In the genomic region with DNA sequence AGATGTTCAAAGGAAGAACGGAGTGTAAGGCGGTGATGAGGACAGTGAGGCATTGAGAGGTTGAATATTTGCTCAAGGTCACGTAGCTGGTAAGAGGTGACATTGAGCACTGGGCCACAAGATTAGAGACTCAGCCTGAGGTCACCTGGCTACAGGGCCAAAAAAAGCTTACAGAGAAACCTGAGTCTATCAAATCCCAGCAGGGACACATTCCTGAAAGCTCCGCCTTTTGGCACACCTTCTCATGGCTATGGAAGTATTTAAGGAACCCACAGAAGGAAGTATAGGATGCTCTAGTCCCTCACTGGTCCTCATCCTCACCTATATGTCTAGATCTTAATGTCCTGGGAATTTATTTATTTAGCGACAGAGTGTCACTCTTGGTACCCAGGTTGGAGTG, we compare ENCODE assay signal across 13 cellular contexts. TPM values are rescaled to one million over a fixed set of nuclear protein-coding genes. Genes with fewer than 3 reads are reported as not detected.
DNase-seq lines count a peak whose midpoint lies in the region; ATAC-seq and TF ChIP-seq lines count a peak whose summit lies in the region.
"Had no signal": no experiment of that assay in that cellular context is flagged by ENCODE, and none has a peak within 500 bp of the region (broad histone marks: within the 10 kb centered on the region; RNA-seq: fewer than 3 reads in every experiment).

No MANE protein-coding gene starts in this region.

- H3K79me2 ChIP-seq in mesendoderm (ENCODE audit: control insufficient read depth, insufficient read depth, low read length), result no peaks in the 10 kb centered on the region

- no peaks in the 10 kb centered on the region for H3K27me3 Mint-ChIP-seq in central memory CD8-positive, alpha-beta T cell
- H3K27me3 Mint-ChIP-seq: CD4-positive, CD25-positive, alpha-beta regulatory T cell had no signal

- peaks cover 6% of the 10 kb centered on the region for H3K79me1 ChIP-seq in mesendoderm (ENCODE audit: low read length)

- H2BK120ac ChIP-seq in mesendoderm (ENCODE audit: low read depth, low read length), result no peak overlapping the region

- peaks cover 23% of the 10 kb centered on the region for H3K9me3 Mint-ChIP-seq in central memory CD8-positive, alpha-beta T cell

- no peak overlapping the region for H4K5ac ChIP-seq in mesendoderm (ENCODE audit: low read length)

- H4K8ac ChIP-seq in mesendoderm (ENCODE audit: low read depth, low read length), result no peak overlapping the region

- no peak overlapping the region for H2BK15ac ChIP-seq in mesendoderm (replicated peaks; ENCODE audit: low read depth)

- H2AK5ac ChIP-seq in mesendoderm (ENCODE audit: low read length), result no peak overlapping the region

- H3K4me1 ChIP-seq in left ventricle myocardium inferior, result peaks cover 24% of the 10 kb centered on the region
- H3K4me1 ChIP-seq in mesendoderm (ENCODE audit: control insufficient read depth, low read depth, low read length), result no peaks in the 10 kb centered on the region
- H3K4me1 ChIP-seq: BLaER1 treated with 17β-estradiol and CSF1 and Interleukin-3, amounts not matched to agents 10 nM and 100 nM had no signal

- peak overlapping the region; percentile 51 for H3K27ac Mint-ChIP-seq in central memory CD8-positive, alpha-beta T cell (ENCODE audit: low read depth)
- H3K27ac Mint-ChIP-seq: CD4-positive, CD25-positive, alpha-beta regulatory T cell had no signal

- H3K4me1 Mint-ChIP-seq in central memory CD8-positive, alpha-beta T cell, result peaks cover 17% of the 10 kb centered on the region

- H3K4me3 ChIP-seq in left ventricle myocardium inferior, result no peak overlapping the region
- no peak overlapping the region for H3K4me3 ChIP-seq in H7 (ENCODE audit: insufficient read depth, low read depth, low read length)
- no peak overlapping the region for H3K4me3 ChIP-seq in mesendoderm (ENCODE audit: low read length)
- H3K4me3 ChIP-seq: BLaER1 treated with 17β-estradiol and CSF1 and Interleukin-3, amounts not matched to agents 10 nM and 100 nM had no signal

- DNase-seq in left ventricle myocardium inferior, result no peak
- DNase-seq in Right ventricle myocardium inferior (ENCODE audit: missing footprints), result no peak
- DNase-seq in H7, result peak; percentile 44
- no peak for DNase-seq in central memory CD8-positive, alpha-beta T cell (ENCODE audit: low spot score in 2 of 2)
- DNase-seq in mesendoderm, result peak; percentile 65
- DNase-seq in HuH-7 (ENCODE audit: low spot score), result no peak
- DNase-seq: ACHN; CD4-positive, CD25-positive, alpha-beta regulatory T cell; DMS53 had no signal

- H3K23ac ChIP-seq in mesendoderm (ENCODE audit: low read length), result no peak overlapping the region

- H3K27ac ChIP-seq in left ventricle myocardium inferior (replicated peaks) (peak overlapping the region; percentile 13), mesendoderm (ENCODE audit: low read depth, low read length) (no peak overlapping the region)
- H3K27ac ChIP-seq: BLaER1 treated with 17β-estradiol and CSF1 and Interleukin-3, amounts not matched to agents 10 nM and 100 nM had no signal

- peaks cover 13% of the 10 kb centered on the region for H3K36me3 Mint-ChIP-seq in central memory CD8-positive, alpha-beta T cell (ENCODE audit: insufficient read depth)

- H3K4me3 Mint-ChIP-seq in central memory CD8-positive, alpha-beta T cell, result no peak overlapping the region
- H3K4me3 Mint-ChIP-seq: CD4-positive, CD25-positive, alpha-beta regulatory T cell had no signal

- no peak overlapping the region for H3K9ac ChIP-seq in mesendoderm (ENCODE audit: low read length)
- H3K9ac ChIP-seq: BLaER1 treated with 17β-estradiol and CSF1 and Interleukin-3, amounts not matched to agents 10 nM and 100 nM had no signal

- no peak overlapping the region for H3K4me2 ChIP-seq in mesendoderm (ENCODE audit: low read length)
- H3K4me2 ChIP-seq: BLaER1 treated with 17β-estradiol and CSF1 and Interleukin-3, amounts not matched to agents 10 nM and 100 nM had no signal

- H3K4ac ChIP-seq in mesendoderm (ENCODE audit: low read depth, low read length), result no peak overlapping the region

- no peak for TF ChIP-seq CTCF in left ventricle myocardium inferior (IDR thresholded peaks at IDR 0.05; ENCODE audit: borderline replicate concordance)

- ATAC-seq in Right ventricle myocardium inferior, result no peak
- no peak for ATAC-seq in central memory CD8-positive, alpha-beta T cell (replicated peaks; ENCODE audit: extremely low read depth, poor library complexity, severe bottlenecking)
- no peak for ATAC-seq in GM21717 (IDR thresholded peaks at IDR 0.05; ENCODE audit: unreplicated experiment)
- ATAC-seq: HepG2 had no signal

- WGBS in mesendoderm (ENCODE audit: extremely low coverage, insufficient coverage, low lambda C conversion rate), result no CpG with 5 or more reads among the region's 5 CpGs

- H3K27me3 ChIP-seq in left ventricle myocardium inferior (ENCODE audit: low read depth) (no peaks in the 10 kb centered on the region), H7 (ENCODE audit: control insufficient read depth, insufficient read depth, low read length) (no peaks in the 10 kb centered on the region), mesendoderm (ENCODE audit: insufficient read depth, low read length, poor library complexity) (no peaks in the 10 kb centered on the region)
- H3K27me3 ChIP-seq: BLaER1 treated with 17β-estradiol and CSF1 and Interleukin-3, amounts not matched to agents 10 nM and 100 nM had no signal

- intact Hi-C loops in left ventricle myocardium inferior (cut with micrococcal nuclease) (no loop called here), Right ventricle myocardium inferior (cut with DNase I) (no loop called here)

- peaks cover 96% of the 10 kb centered on the region for H3K9me3 ChIP-seq in left ventricle myocardium inferior (replicated peaks)

- H3K18ac ChIP-seq in mesendoderm (ENCODE audit: low read length), result no peak overlapping the region

- no peak overlapping the region for H3K56ac ChIP-seq in mesendoderm (ENCODE audit: low read length)

- H2BK5ac ChIP-seq in mesendoderm (ENCODE audit: low read length), result no peak overlapping the region

- H3K36me3 ChIP-seq in left ventricle myocardium inferior (peaks cover 92% of the 10 kb centered on the region), H7 (replicated peaks; ENCODE audit: control insufficient read depth, insufficient read depth, low read length) (peaks cover 2% of the 10 kb centered on the region), mesendoderm (ENCODE audit: control insufficient read depth, insufficient read depth, low read length) (peaks cover 3% of the 10 kb centered on the region)

RNA-seq across cellular contexts. Expression of a gene that starts 17.4 kb away (rescaled TPM):
- total RNA-seq in left ventricle myocardium inferior (12.0 TPM), Right ventricle myocardium inferior (9.7 TPM)
- total RNA-seq in H7 (2014; rRNA removed; shearing (Covaris generic)), result 13.4 and 15.4 TPM in 2 replicates
- polyA plus RNA-seq in mesendoderm (2013, experiment 1 of 2), result 8.3 TPM
- polyA plus RNA-seq in mesendoderm (2013, experiment 2 of 2), result 8.8 TPM

RNA-seq across cellular contexts. Expression of a gene that starts 27.8 kb away (rescaled TPM):
- total RNA-seq in left ventricle myocardium inferior (3.9 TPM), Right ventricle myocardium inferior (4.7 TPM)
- 6.6 and 9.3 TPM in 2 replicates for total RNA-seq in H7 (2014; rRNA removed; shearing (Covaris generic))
- 7.8 TPM for polyA plus RNA-seq in mesendoderm (2013, experiment 1 of 2)
- 8.2 TPM for polyA plus RNA-seq in mesendoderm (2013, experiment 2 of 2)

RNA-seq across cellular contexts. Expression of a gene that starts 40.3 kb away (rescaled TPM):
- 12.9 TPM for total RNA-seq in left ventricle myocardium inferior
- total RNA-seq in Right ventricle myocardium inferior, result 12.5 TPM
- 20.4 and 21.5 TPM in 2 replicates for total RNA-seq in H7 (2014; rRNA removed; shearing (Covaris generic))
- polyA plus RNA-seq in mesendoderm (2013, experiment 1 of 2), result 7.4 TPM
- polyA plus RNA-seq in mesendoderm (2013, experiment 2 of 2), result 7.2 TPM

RNA-seq across cellular contexts. Expression of a gene that starts 43.2 kb away (rescaled TPM):
- 6.7 TPM for total RNA-seq in left ventricle myocardium inferior
- total RNA-seq in Right ventricle myocardium inferior, result 7.5 TPM
- 24.4 and 27.9 TPM in 2 replicates for total RNA-seq in H7 (2014; rRNA removed; shearing (Covaris generic))
- polyA plus RNA-seq in mesendoderm (2013, experiment 1 of 2), result 22.6 TPM
- polyA plus RNA-seq in mesendoderm (2013, experiment 2 of 2), result 21.8 TPM

RNA-seq across cellular contexts. Expression of a gene that starts 59.5 kb away (rescaled TPM):
- total RNA-seq in left ventricle myocardium inferior (9.3 TPM), Right ventricle myocardium inferior (5.8 TPM)
- total RNA-seq in H7 (2014; rRNA removed; shearing (Covaris generic)), result 7.7 and 9.9 TPM in 2 replicates
- polyA plus RNA-seq in mesendoderm (2013, experiment 1 of 2), result 2.4 TPM
- polyA plus RNA-seq in mesendoderm (2013, experiment 2 of 2), result 2.5 TPM
- total RNA-seq: A172, HepG2 had no signal
- polyA plus RNA-seq: HepG2 had no signal

Comparison
In these comparisons a context has a peak if more than half of its experiments do, and no peak if none do; other contexts are left out.
1. DNase-seq: peak in H7 (single experiment) and mesendoderm (single experiment); none in left ventricle myocardium inferior (single experiment), Right ventricle myocardium inferior (single experiment), central memory CD8-positive, alpha-beta T cell (0 of 2) and HuH-7 (single experiment).